8 cellular contexts compared by ENCODE assay signal in the genomic region with DNA sequence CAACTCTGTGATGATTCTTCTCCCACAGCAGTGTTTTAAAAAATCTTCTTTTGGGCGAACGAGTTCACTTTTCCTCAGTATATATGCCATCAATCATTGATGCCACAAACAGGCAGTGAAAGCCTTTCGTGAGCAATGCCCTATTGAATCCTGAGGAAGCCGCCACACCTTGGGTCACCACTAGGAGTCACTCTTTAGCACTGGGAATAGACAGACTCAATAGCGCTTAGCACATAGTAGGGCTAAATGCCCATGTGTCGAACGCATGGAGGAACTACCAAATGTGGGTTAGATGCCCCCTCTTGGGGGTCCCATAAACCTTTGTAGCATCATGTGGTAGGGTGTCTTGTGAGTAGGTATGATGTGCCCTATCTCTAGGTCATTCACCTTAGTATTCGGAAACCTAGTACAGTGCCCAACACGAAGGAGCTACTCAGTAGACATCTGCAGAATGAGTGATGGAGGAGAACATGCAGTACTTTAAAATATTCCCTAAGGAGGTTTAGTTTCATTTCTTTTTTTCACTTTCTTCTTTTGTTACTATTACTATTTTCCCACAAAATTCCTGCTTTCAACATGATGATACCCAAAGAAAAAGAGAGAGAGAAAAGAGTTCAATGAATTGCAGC.
DNase-seq lines count a peak whose midpoint lies in the region; ATAC-seq and TF ChIP-seq lines count a peak whose summit lies in the region.

No MANE protein-coding gene starts in this region.

- ATAC-seq in Right ventricle myocardium superior (ENCODE audit: poor library complexity) = no peak
- ATAC-seq in aorta (ENCODE audit: low FRiP score) = no peak

- H3K9me3 ChIP-seq in left ventricle myocardium inferior (replicated peaks) (no peaks in the 10 kb centered on the region), WERI-Rb-1 (ENCODE audit: severe bottlenecking) (no peaks in the 10 kb centered on the region), iPS DF 6.9 (ENCODE audit: control insufficient read depth, insufficient read depth, low read length) (no peaks in the 10 kb centered on the region), uterus (no peaks in the 10 kb centered on the region), aorta (ENCODE audit: control insufficient read depth, low read length) (no peaks in the 10 kb centered on the region)

- H3K4me3 ChIP-seq in left ventricle myocardium inferior = peak overlapping the region; percentile 45
- no peak overlapping the region for H3K4me3 ChIP-seq in WERI-Rb-1 (ENCODE audit: low read depth, low read length)
- no peak overlapping the region for H3K4me3 ChIP-seq in iPS DF 6.9 (ENCODE audit: low read length)
- peak overlapping the region in 1 of 2 donors; percentile 2 for H3K4me3 ChIP-seq in uterus
- peak overlapping the region in 1 of 2 donors; percentile 22 for H3K4me3 ChIP-seq in aorta (ENCODE audit: low read length in 2 of 2)

- DNase-seq in left ventricle myocardium inferior (no peak), Right ventricle myocardium superior (no peak), WERI-Rb-1 (no peak), iPS DF 6.9 (ENCODE audit: low read depth, low spot score) (peak; percentile 50), uterus (no peak), DMS79 treated with DMSO at 0.1 percent for 48 hours (lab: John Stamatoyannopoulos, UW) (no peak), aorta (no peak), superior temporal gyrus (ENCODE audit: extremely low spot score) (no peak)

- H3K36me3 ChIP-seq in left ventricle myocardium inferior (no peaks in the 10 kb centered on the region), WERI-Rb-1 (no peaks in the 10 kb centered on the region), iPS DF 6.9 (ENCODE audit: control insufficient read depth, insufficient read depth, low read length) (no peaks in the 10 kb centered on the region), uterus (no peaks in the 10 kb centered on the region), aorta (ENCODE audit: control insufficient read depth in 1 of 2, insufficient read depth in 2 of 2, low read length in 1 of 2) (no peaks in the 10 kb centered on the region)

- no CpG with 5 or more reads among the region's 9 CpGs for WGBS in iPS DF 6.9 (ENCODE audit: insufficient coverage, insufficient read length)
- 68 to 79% methylated on average over 9 of the region's 9 CpGs for WGBS in aorta, 2 donors

- no peak for TF ChIP-seq POLR2A in uterus (IDR thresholded peaks at IDR 0.05)

- H3K27ac ChIP-seq in left ventricle myocardium inferior (replicated peaks) (peak overlapping the region; percentile 35), WERI-Rb-1 (no peak overlapping the region), iPS DF 6.9 (ENCODE audit: low read length) (no peak overlapping the region), uterus (peak overlapping the region; percentile 8 to 40), aorta (ENCODE audit: low read depth in 1 of 2, low read length in 2 of 2) (no peak overlapping the region)

- H3K4me1 ChIP-seq in left ventricle myocardium inferior (no peaks in the 10 kb centered on the region), iPS DF 6.9 (ENCODE audit: control insufficient read depth, insufficient read depth, low read length) (no peaks in the 10 kb centered on the region), uterus (peaks cover 0 to 3% of the 10 kb centered on the region in 2 donors), aorta (ENCODE audit: control insufficient read depth in 1 of 2, insufficient read depth in 2 of 2, low read length in 2 of 2) (no peaks in the 10 kb centered on the region)

- peaks cover 40% of the 10 kb centered on the region for H3K27me3 ChIP-seq in left ventricle myocardium inferior (ENCODE audit: low read depth)
- no peaks in the 10 kb centered on the region for H3K27me3 ChIP-seq in WERI-Rb-1 (ENCODE audit: insufficient read depth, low read depth, severe bottlenecking)
- no peaks in the 10 kb centered on the region for H3K27me3 ChIP-seq in iPS DF 6.9 (ENCODE audit: control insufficient read depth, insufficient read depth, low read length)
- H3K27me3 ChIP-seq in uterus = no peaks in the 10 kb centered on the region
- no peaks in the 10 kb centered on the region for H3K27me3 ChIP-seq in aorta (ENCODE audit: control insufficient read depth in 1 of 2, insufficient read depth in 2 of 2, low read length in 1 of 2)

- peak; percentile 51 for TF ChIP-seq CTCF in left ventricle myocardium inferior (IDR thresholded peaks at IDR 0.05; ENCODE audit: borderline replicate concordance)
- TF ChIP-seq CTCF in WERI-Rb-1 (IDR thresholded peaks at IDR 0.05; ENCODE audit: low read depth, low read length) = peak; percentile 66
- TF ChIP-seq CTCF in uterus (IDR thresholded peaks at IDR 0.05) = peak in 1 of 4 experiments; percentile 15

- intact Hi-C loops in left ventricle myocardium inferior (cut with micrococcal nuclease) (no loop called here), Right ventricle myocardium superior (cut with DNase I) (no loop called here), uterus (cut with DNase I; ENCODE audit: low total_unique reads) (no loop called here), aorta (cut with DNase I) (loop anchor here in 1 of 2 donors (5.0 kb wide), 1 partner anchor 49 kb away; no protein-coding TSS in a partner anchor)

Comparison
In these comparisons a context has a peak if more than half of its experiments do, and no peak if none do; other contexts are left out.
1. H3K27ac ChIP-seq: peak in left ventricle myocardium inferior (single experiment) and uterus (2 of 2); none in WERI-Rb-1 (single experiment), iPS DF 6.9 (single experiment) and aorta (0 of 2).